In genomic region chr2:38907743-38908562, GRCh38 we compare ENCODE assay signal across 9 cellular contexts. TPM values are rescaled to one million over a fixed set of nuclear protein-coding genes. Genes with fewer than 3 reads are reported as not detected.
DNase-seq lines count a peak whose midpoint lies in the region; ATAC-seq and TF ChIP-seq lines count a peak whose summit lies in the region.
"Had no signal": no experiment of that assay in that cellular context is flagged by ENCODE, and none has a peak within 500 bp of the region (broad histone marks: within the 10 kb centered on the region; RNA-seq: fewer than 3 reads in every experiment).

No MANE protein-coding gene starts in this region.

- H3K27me3 ChIP-seq in neuronal stem cell (ENCODE audit: control insufficient read depth in 3 of 3, insufficient read depth in 3 of 3, low read depth in 1 of 3, low read length in 3 of 3): no peaks in the 10 kb centered on the region

- WGBS in neuronal stem cell (ENCODE audit: extremely low coverage in 2 of 2, insufficient read length in 2 of 2, insufficient replicate concordance in 1 of 2), 2 donors: no CpG with 5 or more reads among the region's 2 CpGs

- H3K14ac ChIP-seq in neuronal stem cell (ENCODE audit: low read length): no peak overlapping the region

- no peak overlapping the region for H3K4me2 ChIP-seq in neuronal stem cell (ENCODE audit: insufficient read depth, low read length, poor library complexity, severe bottlenecking)

- H2BK15ac ChIP-seq in neuronal stem cell (ENCODE audit: low read length): no peak overlapping the region

- no peak overlapping the region for H2BK120ac ChIP-seq in neuronal stem cell (ENCODE audit: low read depth, low read length)

- H3K9ac ChIP-seq in neuronal stem cell (ENCODE audit: low read depth, low read length, poor library complexity): no peak overlapping the region

- no peak overlapping the region for H3K23ac ChIP-seq in neuronal stem cell (ENCODE audit: low read depth, low read length, poor library complexity)

- H3K4ac ChIP-seq in neuronal stem cell (ENCODE audit: low read length): no peak overlapping the region

- H3K18ac ChIP-seq in neuronal stem cell (ENCODE audit: low read length): no peak overlapping the region

- no peak overlapping the region for H2BK5ac ChIP-seq in neuronal stem cell (ENCODE audit: low read length)

- no peak overlapping the region for H4K8ac ChIP-seq in neuronal stem cell (ENCODE audit: low read depth, low read length)

- ATAC-seq in GM18867 (IDR thresholded peaks at IDR 0.05; ENCODE audit: unreplicated experiment): peak; percentile 93
- peak; percentile 90 for ATAC-seq in GM21447 (IDR thresholded peaks at IDR 0.05; ENCODE audit: unreplicated experiment)
- peak; percentile 95 for ATAC-seq in HG03280 (IDR thresholded peaks at IDR 0.05; ENCODE audit: unreplicated experiment)

- H4K91ac ChIP-seq in neuronal stem cell (ENCODE audit: low read depth, low read length, poor library complexity): no peak overlapping the region

- H3K79me1 ChIP-seq in neuronal stem cell (ENCODE audit: low read depth, low read length): no peaks in the 10 kb centered on the region

- TF ChIP-seq CTCF in fibroblast of mammary gland (conservative IDR thresholded peaks at IDR 0.05; ENCODE audit: control insufficient read depth, insufficient read depth, low read depth, low read length): no peak

- H3K27ac ChIP-seq in neuronal stem cell (replicated peaks; ENCODE audit: low read length): no peak overlapping the region

- DNase-seq in fibroblast of mammary gland (ENCODE audit: low read depth) (peak; percentile 11), HuH-7.5 (ENCODE audit: low spot score) (no peak), 8988T (no peak), neuronal stem cell (ENCODE audit: low spot score) (no peak)
- DNase-seq: NCI-H2029 treated with DMSO at 0.1 percent for 48 hours, retina had no signal

- H3K36me3 ChIP-seq in neuronal stem cell (replicated peaks in 1 of 2; ENCODE audit: control insufficient read depth in 2 of 2, insufficient read depth in 2 of 2, low read length in 2 of 2): no peaks in the 10 kb centered on the region

- H2AK5ac ChIP-seq in neuronal stem cell (ENCODE audit: low read depth, low read length): no peak overlapping the region

- H2AFZ ChIP-seq in neuronal stem cell (ENCODE audit: low read length): no peak overlapping the region

- no peak overlapping the region for H2BK12ac ChIP-seq in neuronal stem cell (ENCODE audit: low read length)

- H3K4me1 ChIP-seq in neuronal stem cell (ENCODE audit: control insufficient read depth in 2 of 2, insufficient read depth in 1 of 2, low read depth in 1 of 2, low read length in 2 of 2): no peaks in the 10 kb centered on the region

- no peaks in the 10 kb centered on the region for H3K9me3 ChIP-seq in neuronal stem cell (replicated peaks in 1 of 2; ENCODE audit: control insufficient read depth in 2 of 2, insufficient read depth in 1 of 2, low read depth in 1 of 2, low read length in 2 of 2)

- H3K4me3 ChIP-seq in fibroblast of mammary gland (ENCODE audit: control insufficient read depth, low read depth, low read length) (no peak overlapping the region), neuronal stem cell (ENCODE audit: low read length in 2 of 2) (no peak overlapping the region)

RNA-seq across cellular contexts. Expression of gene ARHGEF33, which starts 18.3 kb away (rescaled TPM):
- 0.54 TPM for polyA plus RNA-seq in neuronal stem cell (2013, experiment 1 of 2)
- 0.47 TPM for polyA plus RNA-seq in neuronal stem cell (2013, experiment 2 of 2)

RNA-seq across cellular contexts. Expression of gene MORN2, which starts 32.2 kb away (rescaled TPM):
- 27.4 TPM for polyA plus RNA-seq in neuronal stem cell (2013, experiment 1 of 2)
- 26.2 TPM for polyA plus RNA-seq in neuronal stem cell (2013, experiment 2 of 2)

RNA-seq across cellular contexts. Expression of gene DHX57, which starts 32.2 kb away (rescaled TPM):
- polyA plus RNA-seq in neuronal stem cell (2013, experiment 1 of 2): 14.4 TPM
- polyA plus RNA-seq in neuronal stem cell (2013, experiment 2 of 2): 14.9 TPM
